In the genomic region with DNA sequence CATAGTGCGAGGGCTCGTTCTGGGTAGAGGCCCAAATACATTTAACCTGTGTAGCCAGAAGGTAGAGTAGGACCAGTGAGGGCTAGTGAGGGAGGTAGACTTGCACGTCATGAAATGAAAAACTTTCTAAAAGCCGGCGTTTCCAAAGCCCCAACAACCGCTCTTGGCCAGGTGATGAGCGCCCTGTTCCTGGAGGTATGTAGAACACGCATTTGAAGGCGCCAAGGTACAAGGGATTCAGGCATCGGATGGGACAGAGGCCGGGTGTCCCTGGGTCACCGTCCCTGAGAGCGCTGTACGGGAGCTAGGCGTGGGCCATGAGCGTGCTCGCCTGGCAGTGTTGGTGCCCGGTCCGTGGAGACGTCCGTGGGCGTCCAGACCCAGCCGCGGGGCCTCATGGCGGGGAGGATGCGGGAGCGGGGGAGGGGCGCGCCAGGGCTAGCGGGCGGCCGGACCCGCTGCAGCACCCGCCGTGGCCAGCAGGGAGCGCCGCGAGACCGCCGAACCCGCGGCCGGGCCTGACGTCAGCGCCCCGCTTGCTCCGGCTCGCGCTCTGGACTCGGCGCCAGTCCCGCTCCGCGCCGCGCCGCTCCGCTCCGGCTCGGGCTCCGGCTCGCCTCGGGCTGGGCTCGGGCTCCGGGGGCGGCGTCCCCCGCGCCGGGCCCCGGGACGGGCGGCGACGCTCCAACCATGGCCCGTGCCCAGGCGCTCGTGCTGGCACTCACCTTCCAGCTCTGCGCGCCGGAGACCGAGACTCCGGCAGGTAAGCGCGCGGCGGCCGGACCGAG, we compare ENCODE assay signal across 8 cellular contexts. TPM values are rescaled to one million over a fixed set of nuclear protein-coding genes. Genes with fewer than 3 reads are reported as not detected.
A peak's percentile ranks its signal among the peaks of the same experiment; 100 is the strongest.
DNase-seq lines count a peak whose midpoint lies in the region; ATAC-seq, FAIRE-seq and TF ChIP-seq lines count a peak whose summit lies in the region.

TSS of gene PTPRU (plus strand) at position 568 of the 788 bp plus-strand sequence. CDS start at position 691, 123 bp downstream.

- DNase-seq in DMS53 (lab: John Stamatoyannopoulos, UW) (peak; percentile 85), H54 (ENCODE audit: insufficient read length, low spot score) (peak; percentile 78), NCI-H1048 (lab: John Stamatoyannopoulos, UW) (peak; percentile 59), UCSD-AML1 (lab: John Stamatoyannopoulos, UW; ENCODE audit: unreplicated experiment) (peak; percentile 82), body of pancreas (peak; percentile 79 to 89 (median 86)), OCI-M2 (lab: John Stamatoyannopoulos, UW; ENCODE audit: unreplicated experiment) (no peak)

- FAIRE-seq in H54 (lab: Jason Lieb, UNC), result no peak

- intact Hi-C loops in body of pancreas (cut with DNase I), result no loop called here

- no peaks in the 10 kb centered on the region for H3K27me3 ChIP-seq in body of pancreas
- peaks cover 47% of the 10 kb centered on the region for H3K27me3 ChIP-seq in iPS-18a (ENCODE audit: control insufficient read depth, insufficient read depth, low read length)
- H3K27me3 ChIP-seq in skeletal muscle satellite cell (ENCODE audit: control insufficient read depth, insufficient read depth, low read length), result peaks cover 10% of the 10 kb centered on the region

- H3K36me3 ChIP-seq in body of pancreas (replicated peaks in 1 of 2; ENCODE audit: insufficient read depth in 1 of 2, low read depth in 2 of 2) (no peaks in the 10 kb centered on the region), iPS-18a (ENCODE audit: control insufficient read depth, low read depth, low read length) (no peaks in the 10 kb centered on the region), skeletal muscle satellite cell (ENCODE audit: insufficient read depth, low read length) (no peaks in the 10 kb centered on the region)

- H3K4me2 ChIP-seq in skeletal muscle satellite cell (ENCODE audit: low read length), result peak within 1 kb of the TSS; percentile 85

- TF ChIP-seq POLR2A in H54 (IDR thresholded peaks at IDR 0.05; ENCODE audit: low read depth, low read length) (no peak), body of pancreas (IDR thresholded peaks at IDR 0.05) (peak in 1 of 3 donors; percentile 32)

- no peaks in the 10 kb centered on the region for H3K9me3 ChIP-seq in body of pancreas
- no peaks in the 10 kb centered on the region for H3K9me3 ChIP-seq in iPS-18a (ENCODE audit: control insufficient read depth, low read depth, low read length)
- H3K9me3 ChIP-seq in skeletal muscle satellite cell (replicated peaks; ENCODE audit: low read length), result no peaks in the 10 kb centered on the region

- H3K9ac ChIP-seq in iPS-18a (ENCODE audit: low read length) (peak within 1 kb of the TSS; percentile 13), skeletal muscle satellite cell (ENCODE audit: low read depth, low read length) (peak within 1 kb of the TSS; percentile 75)

- peaks cover 26% of the 10 kb centered on the region for H3K4me1 ChIP-seq in body of pancreas
- H3K4me1 ChIP-seq in iPS-18a (ENCODE audit: control insufficient read depth, low read depth, low read length), result peaks cover 19% of the 10 kb centered on the region
- H3K4me1 ChIP-seq in skeletal muscle satellite cell (ENCODE audit: control insufficient read depth, insufficient read depth, low read length), result peaks cover 37% of the 10 kb centered on the region

- peak; percentile 37 to 99 (median 93) for TF ChIP-seq CTCF in body of pancreas (IDR thresholded peaks at IDR 0.05)

- H3K27ac ChIP-seq in body of pancreas (peak within 1 kb of the TSS; percentile 62 to 74 (median 71)), iPS-18a (ENCODE audit: low read length) (no peak within 1 kb of the TSS)

- WGBS in body of pancreas, 2 donors, result 4 to 9% methylated on average over 6 to 63 of the region's 89 CpGs

- H3K4me3 ChIP-seq in body of pancreas (peak within 1 kb of the TSS; percentile 37 to 45), iPS-18a (ENCODE audit: low read length) (peak within 1 kb of the TSS; percentile 70), skeletal muscle satellite cell (ENCODE audit: low read length) (peak within 1 kb of the TSS; percentile 80)

- peak; percentile 87 for ATAC-seq in body of pancreas

RNA-seq across cellular contexts. Expression of gene PTPRU, which starts in this region (rescaled TPM):
- total RNA-seq in body of pancreas, result 10 to 100 TPM; 24.1 to 40.2 TPM
- total RNA-seq in skeletal muscle satellite cell (2012; rRNA removed), result 9.4 and 20.3 TPM in 2 replicates
